ENCODE assay signal across 8 cellular contexts in genomic region chr4:164956766-164957643, GRCh38. TPM values are rescaled to one million over a fixed set of nuclear protein-coding genes. Genes with fewer than 3 reads are reported as not detected.
DNase-seq lines count a peak whose midpoint lies in the region; ATAC-seq, FAIRE-seq and TF ChIP-seq lines count a peak whose summit lies in the region.

No MANE protein-coding gene starts in this region.

- H3F3A ChIP-seq in neural cell (ENCODE audit: insufficient read depth, low read length, poor library complexity, severe bottlenecking) = no peaks in the 10 kb centered on the region

- TF ChIP-seq EP300 in A549 (IDR thresholded peaks at IDR 0.05) (no peak), neural cell (conservative IDR thresholded peaks at IDR 0.05; ENCODE audit: poor library complexity, severe bottlenecking) (peak; percentile 26)

- H3K27me3 ChIP-seq in NT2/D1 (ENCODE audit: insufficient read depth, insufficient read length) (no peaks in the 10 kb centered on the region), neural cell (ENCODE audit: insufficient read depth, low read depth, low read length) (no peaks in the 10 kb centered on the region)

- peak; percentile 100 for ATAC-seq in A549
- peak; percentile 100 for ATAC-seq in GM18907 (IDR thresholded peaks at IDR 0.05; ENCODE audit: unreplicated experiment)
- ATAC-seq in HG03159 (IDR thresholded peaks at IDR 0.05; ENCODE audit: unreplicated experiment) = peak; percentile 100

- no peaks in the 10 kb centered on the region for H4K20me1 ChIP-seq in neural cell (ENCODE audit: insufficient read depth)

- 0 out of 3 replicates have a peak, but pooled peaks cover 3% of the 10 kb centered on the region for H3K9me3 ChIP-seq in A549
- H3K9me3 ChIP-seq in NT2/D1 (ENCODE audit: insufficient read depth, low read length) = no peaks in the 10 kb centered on the region
- no peaks in the 10 kb centered on the region for H3K9me3 ChIP-seq in neural cell (ENCODE audit: low read length)

- H3K27ac ChIP-seq in A549 (peak overlapping the region; percentile 68 to 84), neural cell (ENCODE audit: low read length) (peak overlapping the region; percentile 54)

- CTCF ChIA-PET in A549 (lab: Yijun Ruan, JAX) = no interaction called here

- H3K27ac Mint-ChIP-seq in stimulated activated naive CD8-positive, alpha-beta T cell treated with anti-CD3 and anti-CD28 coated beads, Interleukin-15, Interleukin-2, amounts not matched to agents 100 ng/mL and 50 ng/mL, for 24 hours = peak overlapping the region; percentile 31

- TF ChIP-seq RAD21 in A549 (conservative IDR thresholded peaks at IDR 0.05 in 1 of 2, IDR thresholded peaks at IDR 0.05 in 1 of 2) = no peak
- TF ChIP-seq RAD21 in neural cell (conservative IDR thresholded peaks at IDR 0.05) = no peak

- no peak for FAIRE-seq in A549 (lab: Jason Lieb, UNC)

- H3K4me2 ChIP-seq in A549 = peak overlapping the region; percentile 97
- peak overlapping the region; percentile 59 for H3K4me2 ChIP-seq in neural cell (ENCODE audit: low read length)

- H3K9ac ChIP-seq in NT2/D1 (ENCODE audit: insufficient read length, low read depth) (peak overlapping the region; percentile 90), neural cell (ENCODE audit: low read length) (peak overlapping the region; percentile 70)

- POLR2A ChIA-PET in A549 (lab: Yijun Ruan, JAX) = no interaction called here

- H3K9me3 Mint-ChIP-seq in stimulated activated naive CD8-positive, alpha-beta T cell treated with anti-CD3 and anti-CD28 coated beads, Interleukin-15, Interleukin-2, amounts not matched to agents 100 ng/mL and 50 ng/mL, for 24 hours = peaks cover 9% of the 10 kb centered on the region

- TF ChIP-seq POLR2A in A549 (IDR thresholded peaks at IDR 0.05; ENCODE audit: low read length) = peak; percentile 59

- H3K36me3 ChIP-seq in NT2/D1 (ENCODE audit: insufficient read depth, insufficient read length, low read length) (no peaks in the 10 kb centered on the region), neural cell (ENCODE audit: insufficient read depth, low read length) (no peaks in the 10 kb centered on the region)

- no peak for TF ChIP-seq CTCF in A549 (IDR thresholded peaks at IDR 0.05)
- no peak for TF ChIP-seq CTCF in fibroblast of pulmonary artery (IDR thresholded peaks at IDR 0.05; ENCODE audit: low read length, missing control alignments)
- TF ChIP-seq CTCF in neural cell (IDR thresholded peaks at IDR 0.05; ENCODE audit: poor library complexity, severe bottlenecking) = no peak

- H3K4me3 ChIP-seq in A549 (peak overlapping the region; percentile 81), NT2/D1 (ENCODE audit: insufficient read length, low read depth) (peak overlapping the region; percentile 84), fibroblast of pulmonary artery (replicated peaks; ENCODE audit: low read depth, low read length) (peak overlapping the region; percentile 80), neural cell (ENCODE audit: low read length) (peak overlapping the region; percentile 79)

- DNase-seq in A549 (ENCODE audit: low read depth in 1 of 2, low spot score in 1 of 2) = peak; percentile 72 to 78
- peak; percentile 55 for DNase-seq in NT2/D1 (ENCODE audit: low read depth, low spot score)
- DNase-seq in activated T-helper 1 cell treated with anti-CD3 and anti-CD28 coated beads, Interleukin-2, amount 50 U/mL, for 16 hours (ENCODE audit: low read depth in 1 of 2, low spot score in 1 of 2) = peak; percentile 49 to 57
- peak; percentile 64 for DNase-seq in fibroblast of pulmonary artery (ENCODE audit: low read depth)

- no peaks in the 10 kb centered on the region for H3K4me1 ChIP-seq in A549
- H3K4me1 ChIP-seq in NT2/D1 (ENCODE audit: insufficient read depth, insufficient read length) = no peaks in the 10 kb centered on the region

- WGBS in A549 (ENCODE audit: missing lambda C conversion rate) = 15% methylated on average over 9 of the region's 46 CpGs

- H3K27me3 Mint-ChIP-seq in stimulated activated naive CD8-positive, alpha-beta T cell treated with anti-CD3 and anti-CD28 coated beads, Interleukin-15, Interleukin-2, amounts not matched to agents 100 ng/mL and 50 ng/mL, for 24 hours = peaks cover 4% of the 10 kb centered on the region

- H2AFZ ChIP-seq in neural cell (ENCODE audit: low read depth, low read length) = peak overlapping the region; percentile 76

- peak overlapping the region; percentile 88 for H3K4me3 Mint-ChIP-seq in stimulated activated naive CD8-positive, alpha-beta T cell treated with anti-CD3 and anti-CD28 coated beads, Interleukin-15, Interleukin-2, amounts not matched to agents 100 ng/mL and 50 ng/mL, for 24 hours

- peaks cover 21% of the 10 kb centered on the region for H3K4me1 Mint-ChIP-seq in stimulated activated naive CD8-positive, alpha-beta T cell treated with anti-CD3 and anti-CD28 coated beads, Interleukin-15, Interleukin-2, amounts not matched to agents 100 ng/mL and 50 ng/mL, for 24 hours (ENCODE audit: low read depth)

- peaks cover 6% of the 10 kb centered on the region for H3K36me3 Mint-ChIP-seq in stimulated activated naive CD8-positive, alpha-beta T cell treated with anti-CD3 and anti-CD28 coated beads, Interleukin-15, Interleukin-2, amounts not matched to agents 100 ng/mL and 50 ng/mL, for 24 hours (ENCODE audit: low read depth)

- no peaks in the 10 kb centered on the region for H3K9me2 ChIP-seq in neural cell (ENCODE audit: insufficient read depth, low read length)

- H3K79me2 ChIP-seq in neural cell (replicated peaks; ENCODE audit: insufficient read depth, low read length) = peaks cover 5% of the 10 kb centered on the region

TF ChIP-seq in A549, 52 proteins besides CTCF, POLR2A, EP300 and RAD21 (continues in another document):
- TF ChIP-seq NR3C1 (IDR thresholded peaks at IDR 0.05) (no peak), CBX8 (IDR thresholded peaks at IDR 0.05) (no peak), BHLHE40 (IDR thresholded peaks at IDR 0.05; ENCODE audit: low read depth, low read length) (no peak), HOXB5 (CRISPR knock-in tag; IDR thresholded peaks at IDR 0.05) (no peak), MAX (IDR thresholded peaks at IDR 0.05) (peak; percentile 89), BCL3 (IDR thresholded peaks at IDR 0.05) (0 out of 3 replicates have a peak, but pooled peaks have one; percentile 35), JUN (IDR thresholded peaks at IDR 0.05) (peak in 1 of 2 experiments; percentile 44; a peak in 1 of 5 replicates), E2F6 (IDR thresholded peaks at IDR 0.05; ENCODE audit: borderline replicate concordance, low read depth) (peak; percentile 71)

TF ChIP-seq in neural cell, 6 proteins besides CTCF, POLR2A, EP300 and RAD21:
- TF ChIP-seq REST (IDR thresholded peaks at IDR 0.05; ENCODE audit: borderline replicate concordance) (no peak), POLR2AphosphoS5 (IDR thresholded peaks at IDR 0.05) (peak; percentile 76), MXI1 (conservative IDR thresholded peaks at IDR 0.05; ENCODE audit: poor library complexity, severe bottlenecking) (peak; percentile 75), SMC3 (conservative IDR thresholded peaks at IDR 0.05; ENCODE audit: poor library complexity) (peak; percentile 16)

RNA-seq across cellular contexts. Expression of gene TRIM61, which starts 20.5 kb away (rescaled TPM):
- polyA plus RNA-seq in A549 (2011; rRNA removed) (not detected in 2 replicates), A549 (2017; fragmentation: RNase III; extraction: RNeasy Plus Mini Kit Qiagen cat#74134 plus additional on column Dnase treatment) (not detected in 3 replicates), neural cell (not detected in 2 replicates)
- polyA plus RNA-seq in A549 (2012; cell fraction: cytosol; rRNA removed) = not detected in 2 replicates
- polyA plus RNA-seq in A549 (2012; cell fraction: nucleus; rRNA removed) = not detected in 2 replicates
- polyA minus RNA-seq in A549 (2011; rRNA and poly(A)+ RNA removed) = not detected in 2 replicates
- polyA minus RNA-seq in neural cell = 0.49 TPM in 1 of 2 replicates, not detected in the other

Comparison
In these comparisons a context has a peak if more than half of its experiments do, and no peak if none do; other contexts are left out.
1. Peak in every context shown above with its lines: DNase-seq, ATAC-seq, H3K4me3 ChIP-seq and H3K27ac ChIP-seq.